1 cellular context compared by ENCODE assay signal in genomic region chr9:128159784-128160602, GRCh38.
TF ChIP-seq lines count a peak whose summit lies in the region.

Gene BBLN (plus strand): TSS chr9:128160265. CDS start chr9:128160408, 143 bp downstream.

TF ChIP-seq in HepG2, 621 proteins besides CTCF, POLR2A, EP300 and RAD21 (continued from another document and continues in another):
- TF ChIP-seq HMGXB3 (CRISPR knock-in tag; IDR thresholded peaks at IDR 0.05; ENCODE audit: borderline replicate concordance) (no peak; the same call in 1 of the 2 replicates), PAX8 (CRISPR knock-in tag; IDR thresholded peaks at IDR 0.05; ENCODE audit: borderline replicate concordance) (no peak), MED8 (CRISPR knock-in tag; IDR thresholded peaks at IDR 0.05; ENCODE audit: insufficient replicate concordance) (peak; percentile 50), ZNF761 (CRISPR knock-in tag; conservative IDR thresholded peaks at IDR 0.05) (no peak), ATF7-NPFF (CRISPR knock-in tag; IDR thresholded peaks at IDR 0.05; ENCODE audit: low read depth) (peak; percentile 26; the same call in 1 of the 2 replicates), SETDB1 (CRISPR knock-in tag; IDR thresholded peaks at IDR 0.05; ENCODE audit: borderline replicate concordance) (no peak), ZNF740 (CRISPR knock-in tag; IDR thresholded peaks at IDR 0.05) (no peak), KDM6A (CRISPR knock-in tag; IDR thresholded peaks at IDR 0.05; ENCODE audit: low read depth) (no peak), ZNF558 (CRISPR knock-in tag; IDR thresholded peaks at IDR 0.05; ENCODE audit: borderline replicate concordance) (no peak), ZNF550 (CRISPR knock-in tag; IDR thresholded peaks at IDR 0.05; ENCODE audit: borderline replicate concordance) (no peak), GATAD1 (CRISPR knock-in tag; IDR thresholded peaks at IDR 0.05) (peak; percentile 57; the same call in 1 of the 2 replicates), ARHGAP35 (CRISPR knock-in tag; IDR thresholded peaks at IDR 0.05; ENCODE audit: borderline replicate concordance) (no peak), TOPORS (CRISPR knock-in tag; IDR thresholded peaks at IDR 0.05) (no peak), ZNF652 (CRISPR knock-in tag; IDR thresholded peaks at IDR 0.05; ENCODE audit: borderline replicate concordance, low read depth) (no peak), FLYWCH1 (CRISPR knock-in tag; IDR thresholded peaks at IDR 0.05) (no peak), TRAFD1 (CRISPR knock-in tag; IDR thresholded peaks at IDR 0.05; ENCODE audit: borderline replicate concordance) (no peak), E2F2 (CRISPR knock-in tag; IDR thresholded peaks at IDR 0.05; ENCODE audit: borderline replicate concordance) (no peak), ZNF513 (CRISPR knock-in tag; conservative IDR thresholded peaks at IDR 0.05) (no peak), ZFP41 (CRISPR knock-in tag; IDR thresholded peaks at IDR 0.05; ENCODE audit: borderline replicate concordance) (no peak), RNF2 (conservative IDR thresholded peaks at IDR 0.05; ENCODE audit: low read depth) (no peak), CERS6 (CRISPR knock-in tag; IDR thresholded peaks at IDR 0.05) (no peak), KLF6 (CRISPR knock-in tag; IDR thresholded peaks at IDR 0.05) (0 out of 2 replicates have a peak, but pooled peaks have one; percentile 30), NBN (conservative IDR thresholded peaks at IDR 0.05) (no peak), SOX5 (CRISPR knock-in tag; IDR thresholded peaks at IDR 0.05; ENCODE audit: borderline replicate concordance) (no peak), ZNF225 (CRISPR knock-in tag; IDR thresholded peaks at IDR 0.05) (no peak), CAMTA2 (CRISPR knock-in tag; IDR thresholded peaks at IDR 0.05; ENCODE audit: borderline replicate concordance) (no peak), REXO4 (CRISPR knock-in tag; IDR thresholded peaks at IDR 0.05; ENCODE audit: borderline replicate concordance) (no peak), ZFAT (CRISPR knock-in tag; conservative IDR thresholded peaks at IDR 0.05) (no peak), ZNF253 (CRISPR knock-in tag; IDR thresholded peaks at IDR 0.05; ENCODE audit: borderline replicate concordance) (no peak), ZSCAN25 (CRISPR knock-in tag; IDR thresholded peaks at IDR 0.05) (no peak; the same call in 1 of the 2 replicates), ELF1 (CRISPR knock-in tag; IDR thresholded peaks at IDR 0.05) (peak; percentile 72), ZNF615 (CRISPR knock-in tag; IDR thresholded peaks at IDR 0.05; ENCODE audit: borderline replicate concordance) (no peak), MEF2D (CRISPR knock-in tag; IDR thresholded peaks at IDR 0.05) (no peak), ZNF660 (CRISPR knock-in tag; IDR thresholded peaks at IDR 0.05; ENCODE audit: borderline replicate concordance, low read depth) (no peak), ZBTB39 (CRISPR knock-in tag; IDR thresholded peaks at IDR 0.05) (no peak), ZSCAN5A (CRISPR knock-in tag; IDR thresholded peaks at IDR 0.05; ENCODE audit: borderline replicate concordance) (0 out of 2 replicates have a peak, but pooled peaks have one; percentile 33), ATM (IDR thresholded peaks at IDR 0.05; ENCODE audit: borderline replicate concordance) (no peak), ZNF138 (CRISPR knock-in tag; IDR thresholded peaks at IDR 0.05; ENCODE audit: low read depth) (no peak), HOXA3 (CRISPR knock-in tag; IDR thresholded peaks at IDR 0.05) (peak; percentile 38; the same call in 1 of the 2 replicates), ZNF530 (CRISPR knock-in tag; IDR thresholded peaks at IDR 0.05; ENCODE audit: low read depth) (no peak), NR3C1 (CRISPR knock-in tag; IDR thresholded peaks at IDR 0.05) (no peak), ZNF614 (CRISPR knock-in tag; IDR thresholded peaks at IDR 0.05; ENCODE audit: borderline replicate concordance) (no peak), CENPX (CRISPR knock-in tag; IDR thresholded peaks at IDR 0.05) (no peak), NFATC3 (CRISPR knock-in tag; IDR thresholded peaks at IDR 0.05) (no peak; the same call in 1 of the 2 replicates), ZNF780A (CRISPR knock-in tag; IDR thresholded peaks at IDR 0.05) (no peak), ZBTB14 (CRISPR knock-in tag; IDR thresholded peaks at IDR 0.05) (0 out of 2 replicates have a peak, but pooled peaks have one; percentile 38), ERF (CRISPR knock-in tag; IDR thresholded peaks at IDR 0.05) (no peak), SSRP1 (CRISPR knock-in tag; IDR thresholded peaks at IDR 0.05) (no peak; the same call in 1 of the 2 replicates), TEF (CRISPR knock-in tag; IDR thresholded peaks at IDR 0.05) (no peak)
